In the genomic region with DNA sequence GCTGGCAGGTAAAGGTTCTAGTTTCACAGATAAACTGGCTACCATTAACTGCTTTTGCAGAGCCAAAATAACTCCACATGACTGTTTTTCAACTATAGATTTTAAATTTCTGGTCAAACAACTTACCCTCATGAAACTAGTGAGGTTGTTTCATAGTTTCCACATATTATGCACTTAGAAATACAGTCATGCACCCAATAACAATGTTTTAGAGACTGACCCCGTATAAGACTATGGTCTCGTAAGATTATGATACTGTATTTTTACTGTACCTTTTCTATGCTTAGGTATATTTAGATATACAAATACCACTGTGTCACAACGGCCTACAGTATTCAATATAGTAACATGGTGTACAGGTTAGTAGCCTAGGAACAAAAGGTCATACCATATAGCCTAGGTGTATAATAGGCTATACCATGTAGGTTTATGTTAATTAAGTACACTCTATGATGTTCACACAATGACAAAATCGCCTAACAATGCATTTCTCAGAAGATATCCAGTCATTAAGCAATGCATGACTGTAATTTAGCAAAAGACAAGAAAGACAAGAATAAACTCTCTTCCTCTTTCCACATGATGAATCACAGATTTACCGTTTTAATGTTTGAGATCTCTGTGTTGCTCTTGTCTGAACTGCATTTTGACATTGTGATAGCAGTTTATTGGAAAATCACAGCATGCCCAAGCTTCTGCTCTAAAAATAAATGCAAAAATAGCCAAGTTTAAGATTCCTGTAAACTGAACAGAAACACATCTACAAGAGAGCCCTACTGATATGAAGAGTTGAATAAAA, we compare ENCODE assay signal across 1 cellular context.
TF ChIP-seq lines count a peak whose summit lies in the region.

No MANE protein-coding gene starts in this region.

TF ChIP-seq in H1, 55 proteins besides CTCF, POLR2A, EP300 and RAD21 (continued from another document):
- TF ChIP-seq SP1 (IDR thresholded peaks at IDR 0.05; ENCODE audit: low read depth, low read length), result no peak
- TF ChIP-seq SUZ12 (IDR thresholded peaks at IDR 0.05; ENCODE audit: low read length), result no peak
- no peak for TF ChIP-seq CHD1 (IDR thresholded peaks at IDR 0.05; ENCODE audit: low read depth, low read length)
- TF ChIP-seq FOSL1 (IDR thresholded peaks at IDR 0.05; ENCODE audit: insufficient read depth, low read depth, low read length), result no peak
- no peak for TF ChIP-seq KDM4A (IDR thresholded peaks at IDR 0.05; ENCODE audit: low read depth, low read length, severe bottlenecking)
- TF ChIP-seq CREB1 (IDR thresholded peaks at IDR 0.05), result no peak
